19 cellular contexts compared by ENCODE assay signal in the genomic region with DNA sequence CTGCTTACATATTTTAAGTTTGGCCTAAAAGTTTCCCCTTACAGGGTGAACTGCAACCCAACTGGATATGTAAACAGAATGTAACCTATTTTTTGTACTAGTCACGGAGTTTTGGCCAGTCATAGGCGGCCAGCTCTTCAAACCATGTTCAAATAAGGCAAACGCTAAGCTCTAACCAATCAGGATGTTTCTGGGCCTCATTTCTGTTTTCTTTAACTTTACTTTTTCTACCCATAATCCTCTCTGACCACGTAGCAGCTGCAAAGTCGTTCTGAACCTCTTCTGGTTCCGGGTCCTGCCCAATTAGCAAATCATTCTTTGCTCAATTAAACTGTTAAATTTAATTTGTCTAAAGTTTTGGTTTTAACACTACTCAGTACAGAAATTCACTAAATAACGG. TPM values are rescaled to one million over a fixed set of nuclear protein-coding genes. Genes with fewer than 3 reads are reported as not detected.
DNase-seq lines count a peak whose midpoint lies in the region; ATAC-seq, FAIRE-seq and TF ChIP-seq lines count a peak whose summit lies in the region.
"Had no signal": no experiment of that assay in that cellular context is flagged by ENCODE, and none has a peak within 500 bp of the region (broad histone marks: within the 10 kb centered on the region; RNA-seq: fewer than 3 reads in every experiment).

No MANE protein-coding gene starts in this region.

- H3K14ac ChIP-seq in H9 (ENCODE audit: insufficient read depth, low read length), result no peak overlapping the region

- H3K4me3 ChIP-seq in PC-3 (ENCODE audit: low read length), result no peak overlapping the region
- H3K4me3 ChIP-seq in neural progenitor cell, result no peak overlapping the region

- no peak overlapping the region for H2BK12ac ChIP-seq in H9 (ENCODE audit: insufficient read length, low read depth, low read length)

- H4K8ac ChIP-seq in H9 (replicated peaks; ENCODE audit: insufficient read length, low read depth, low read length), result no peak overlapping the region

- H3K9me3 ChIP-seq in H9 (ENCODE audit: control insufficient read depth, low read depth, low read length) (no peaks in the 10 kb centered on the region), PC-3 (ENCODE audit: low read length) (no peaks in the 10 kb centered on the region), neural progenitor cell (ENCODE audit: low read depth) (no peaks in the 10 kb centered on the region)
- H3K9me3 ChIP-seq: BE2C had no signal

- no peaks in the 10 kb centered on the region for H3K36me3 Mint-ChIP-seq in H9 (ENCODE audit: insufficient read depth in 1 of 3, low read depth in 3 of 3)
- no peaks in the 10 kb centered on the region for H3K36me3 Mint-ChIP-seq in neural progenitor cell
- H3K36me3 Mint-ChIP-seq: CD4-positive, CD25-positive, alpha-beta regulatory T cell had no signal

- H4K20me1 ChIP-seq in H9 (ENCODE audit: control insufficient read depth, insufficient read depth, insufficient read length) (no peaks in the 10 kb centered on the region), PC-3 (ENCODE audit: low read length) (no peaks in the 10 kb centered on the region), neural progenitor cell (ENCODE audit: low read depth) (no peaks in the 10 kb centered on the region)

- no peaks in the 10 kb centered on the region for H3K23me2 ChIP-seq in H9 (ENCODE audit: insufficient read length, low read depth, low read length, poor library complexity, severe bottlenecking)

- H3K27ac ChIP-seq in H9 (ENCODE audit: insufficient read length, low read depth, low read length) (no peak overlapping the region), PC-3 (ENCODE audit: low read length) (no peak overlapping the region), neural progenitor cell (no peak overlapping the region)

- no peaks in the 10 kb centered on the region for H3K27me3 ChIP-seq in H9 (ENCODE audit: insufficient read depth, low read length)
- H3K27me3 ChIP-seq in PC-3 (ENCODE audit: low read length), result no peaks in the 10 kb centered on the region
- no peaks in the 10 kb centered on the region for H3K27me3 ChIP-seq in neural progenitor cell
- H3K27me3 ChIP-seq: BE2C had no signal

- peak; percentile 19 for FAIRE-seq in G401.6 (lab: Jason Lieb, UNC)
- FAIRE-seq: GM12891 had no signal

- no peaks in the 10 kb centered on the region; the same call in 1 of the 2 replicates for H3K27me3 Mint-ChIP-seq in H9 (ENCODE audit: low read depth)
- H3K27me3 Mint-ChIP-seq in neural progenitor cell (ENCODE audit: insufficient read depth, low read depth), result no peaks in the 10 kb centered on the region

- H4K5ac ChIP-seq in H9 (ENCODE audit: insufficient read length, low read depth, low read length), result no peak overlapping the region

- TF ChIP-seq CTCF in H9 (conservative IDR thresholded peaks at IDR 0.05), result no peak
- no peak for TF ChIP-seq CTCF in PC-3 (conservative IDR thresholded peaks at IDR 0.05; ENCODE audit: low read depth, low read length)
- no peak for TF ChIP-seq CTCF in neural progenitor cell (IDR thresholded peaks at IDR 0.05)

- no peaks in the 10 kb centered on the region for H3K9me2 ChIP-seq in PC-3 (replicated peaks; ENCODE audit: low read length)

- no peak overlapping the region for H2BK20ac ChIP-seq in H9 (ENCODE audit: low read depth, low read length, poor library complexity, severe bottlenecking)

- ATAC-seq in PC-3, result no peak
- no peak for ATAC-seq in GM19395 (IDR thresholded peaks at IDR 0.05; ENCODE audit: unreplicated experiment)

- H3K79me2 ChIP-seq in H9 (ENCODE audit: insufficient read depth, low read length) (no peaks in the 10 kb centered on the region), PC-3 (ENCODE audit: low read length) (no peaks in the 10 kb centered on the region), neural progenitor cell (ENCODE audit: low read depth) (no peaks in the 10 kb centered on the region)

- no peak overlapping the region for H4K91ac ChIP-seq in H9 (ENCODE audit: insufficient read length, low read depth, low read length)

- H3K79me1 ChIP-seq in H9 (ENCODE audit: insufficient read depth, low read depth, low read length, poor library complexity, severe bottlenecking), result no peaks in the 10 kb centered on the region

- H3F3A ChIP-seq in PC-3 (ENCODE audit: low read length, unreplicated experiment) (no peaks in the 10 kb centered on the region), neural progenitor cell (ENCODE audit: low read depth) (no peaks in the 10 kb centered on the region)

- no peak overlapping the region for H2BK5ac ChIP-seq in H9 (ENCODE audit: insufficient read length, low read length)

- H3K4me2 ChIP-seq in H9 (ENCODE audit: insufficient read depth, insufficient read length, low read length) (no peak overlapping the region), PC-3 (ENCODE audit: low read length) (no peak overlapping the region), neural progenitor cell (no peak overlapping the region)

- POLR2A ChIA-PET in PC-3 (lab: Charles Lee; ENCODE audit: unreplicated experiment), result no interaction called here

- H2BK15ac ChIP-seq in H9 (ENCODE audit: low read depth, low read length), result no peak overlapping the region

- H2AFZ ChIP-seq in H9 (ENCODE audit: low read length) (peak overlapping the region; percentile 59), PC-3 (ENCODE audit: low read length) (peak overlapping the region; percentile 58; the same call in 1 of the 2 replicates), neural progenitor cell (replicated peaks) (peak overlapping the region; percentile 85)

- WGBS in H9 (ENCODE audit: extremely low coverage, insufficient read length, low lambda C conversion rate), result no CpG with 5 or more reads among the region's 7 CpGs

- intact Hi-C loops in PC-3 (cut with micrococcal nuclease), result no loop called here

- H3K27ac Mint-ChIP-seq in H9 (no peak overlapping the region), neural progenitor cell (no peak overlapping the region)
- H3K27ac Mint-ChIP-seq: CD4-positive, CD25-positive, alpha-beta regulatory T cell; CD8-positive, alpha-beta memory T cell had no signal

- no peak overlapping the region for H3K4me3 Mint-ChIP-seq in H9
- H3K4me3 Mint-ChIP-seq in neural progenitor cell, result no peak overlapping the region
- H3K4me3 Mint-ChIP-seq: CD4-positive, CD25-positive, alpha-beta regulatory T cell; CD8-positive, alpha-beta memory T cell had no signal

- H3K4me1 ChIP-seq in H9 (ENCODE audit: insufficient read depth, low read length) (no peaks in the 10 kb centered on the region), PC-3 (ENCODE audit: insufficient read depth, low read length) (peaks cover 6% of the 10 kb centered on the region; the same call in 1 of the 2 replicates), neural progenitor cell (no peaks in the 10 kb centered on the region)
- H3K4me1 ChIP-seq: BE2C had no signal

- H3K23ac ChIP-seq in H9 (ENCODE audit: insufficient read length, low read depth, low read length), result no peak overlapping the region

- H3K56ac ChIP-seq in H9 (ENCODE audit: insufficient read length, low read depth, low read length), result no peak overlapping the region

- H3K9me3 Mint-ChIP-seq in H9 (no peaks in the 10 kb centered on the region), neural progenitor cell (no peaks in the 10 kb centered on the region)
- H3K9me3 Mint-ChIP-seq: CD8-positive, alpha-beta memory T cell had no signal

- CTCF ChIA-PET in PC-3 (lab: Charles Lee), result interaction anchor here (0.6 kb wide), 1 partner anchor 59 kb away, joined by 6 read pairs; no protein-coding TSS in a partner anchor

- H3K18ac ChIP-seq in H9 (ENCODE audit: insufficient read length, low read depth, low read length), result no peak overlapping the region

- H3K9ac ChIP-seq in H9 (ENCODE audit: extremely low read depth, insufficient read length, low read length), result no peak overlapping the region
- H3K9ac ChIP-seq in PC-3 (ENCODE audit: low read length), result no peak overlapping the region
- no peak overlapping the region for H3K9ac ChIP-seq in neural progenitor cell

- H3T11ph ChIP-seq in H9 (ENCODE audit: low read length), result no peak overlapping the region

- BruUV-seq in PC-3 (replicated peaks; lab: Mats Ljungman, UMichigan), result no TSS peak

- no peak overlapping the region for H2AK5ac ChIP-seq in H9 (ENCODE audit: insufficient read length, low read length)

- DNase-seq in H9 (no peak), PC-3 (no peak), neural progenitor cell (ENCODE audit: low spot score) (no peak), SHP77 treated with DMSO at 0.1 percent for 48 hours (lab: John Stamatoyannopoulos, UW) (no peak), AG08396 (ENCODE audit: low spot score) (no peak)
- DNase-seq: BE2C; C1 segment of cervical spinal cord; CD4-positive, CD25-positive, alpha-beta regulatory T cell; CD8-positive, alpha-beta memory T cell; COR-L47; DMS 273 treated with DMSO at 0.1 percent for 48 hours; DMS53; DND-41; EL; GOT3; H7 had no signal

- H3K4me1 Mint-ChIP-seq in H9, result no peaks in the 10 kb centered on the region
- H3K4me1 Mint-ChIP-seq in neural progenitor cell, result no peaks in the 10 kb centered on the region
- H3K4me1 Mint-ChIP-seq: CD4-positive, CD25-positive, alpha-beta regulatory T cell; CD8-positive, alpha-beta memory T cell had no signal

- H2BK120ac ChIP-seq in H9 (ENCODE audit: low read depth, low read length, poor library complexity, severe bottlenecking), result no peak overlapping the region

- H3K36me3 ChIP-seq in PC-3 (ENCODE audit: low read depth, low read length) (no peaks in the 10 kb centered on the region), neural progenitor cell (no peaks in the 10 kb centered on the region)
- H3K36me3 ChIP-seq: BE2C had no signal

- H3K4ac ChIP-seq in H9 (ENCODE audit: low read depth, low read length), result no peak overlapping the region

RNA-seq across cellular contexts. Expression of a gene that starts 8.2 kb away (rescaled TPM):
- total RNA-seq in H9 (2021) (169 and 173 TPM in 2 replicates), PC-3 (2014; rRNA removed) (32.6 and 34.7 TPM in 2 replicates), neural progenitor cell (ENCODE audit: low replicate concordance) (203 and 303 TPM in 2 replicates)
